Comparison of ENCODE assay signal across 8 cellular contexts in the genomic region with DNA sequence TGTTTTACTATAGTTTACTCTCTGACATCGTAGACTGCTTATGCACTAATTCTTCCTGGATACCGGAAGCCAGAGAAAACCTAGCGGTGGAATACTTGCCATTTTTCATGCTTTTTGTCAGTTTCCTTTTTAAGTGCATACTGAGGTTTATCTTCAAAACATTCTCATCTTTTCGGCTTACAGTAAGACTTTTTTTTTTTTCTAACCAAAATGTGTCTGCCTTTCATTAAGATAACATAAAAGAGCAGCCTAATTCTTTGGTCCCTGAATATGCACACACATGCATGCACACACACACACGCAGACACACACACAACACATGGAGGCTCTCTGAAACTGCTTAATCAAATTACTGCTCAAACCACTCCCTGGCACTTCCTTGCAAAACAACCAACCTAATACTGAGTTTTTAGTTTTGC. TPM values are rescaled to one million over a fixed set of nuclear protein-coding genes. Genes with fewer than 3 reads are reported as not detected.
DNase-seq lines count a peak whose midpoint lies in the region; ATAC-seq and TF ChIP-seq lines count a peak whose summit lies in the region.

No MANE protein-coding gene starts in this region.

- H3K4me3 ChIP-seq in Caco-2 (ENCODE audit: low read depth, low read length) = peak overlapping the region; percentile 67
- peak overlapping the region; percentile 72 for H3K4me3 ChIP-seq in MG63
- H3K4me3 ChIP-seq in naive thymus-derived CD4-positive, alpha-beta T cell (ENCODE audit: low read length) = peak overlapping the region; percentile 91

- no peak for TF ChIP-seq CTCF in Caco-2 (IDR thresholded peaks at IDR 0.05; ENCODE audit: insufficient read depth in 1 of 2, low read depth in 1 of 2, low read length in 1 of 2, severe bottlenecking in 1 of 2, unreplicated experiment in 1 of 2)
- TF ChIP-seq CTCF in chondrocyte (IDR thresholded peaks at IDR 0.05) = peak; percentile 43

- H3K9me3 Mint-ChIP-seq in Caco-2 (ENCODE audit: unreplicated experiment) (no peaks in the 10 kb centered on the region), chondrocyte (ENCODE audit: low read depth) (no peaks in the 10 kb centered on the region)
- no peaks in the 10 kb centered on the region for H3K9me3 Mint-ChIP-seq in naive thymus-derived CD4-positive, alpha-beta T cell

- H3K36me3 ChIP-seq in Caco-2 (ENCODE audit: control insufficient read depth, insufficient read depth, low read length) (no peaks in the 10 kb centered on the region), MG63 (no peaks in the 10 kb centered on the region; the same call in 1 of the 2 replicates)
- H3K36me3 ChIP-seq in naive thymus-derived CD4-positive, alpha-beta T cell (ENCODE audit: control insufficient read depth in 2 of 3, insufficient read depth in 3 of 3, low read length in 3 of 3) = no peaks in the 10 kb centered on the region

- no peak for ATAC-seq in naive thymus-derived CD4-positive, alpha-beta T cell
- ATAC-seq in HG02678 (IDR thresholded peaks at IDR 0.05; ENCODE audit: unreplicated experiment) (no peak), HG02981 (IDR thresholded peaks at IDR 0.05; ENCODE audit: unreplicated experiment) (no peak)

- H3K27ac Mint-ChIP-seq in Caco-2 (ENCODE audit: unreplicated experiment) = no peak overlapping the region
- peak overlapping the region; percentile 84 for H3K27ac Mint-ChIP-seq in chondrocyte (ENCODE audit: unreplicated experiment)
- H3K27ac Mint-ChIP-seq in naive thymus-derived CD4-positive, alpha-beta T cell = peak overlapping the region; percentile 7 to 88 (median 84)

- peak overlapping the region; percentile 31 for H3K27ac ChIP-seq in naive thymus-derived CD4-positive, alpha-beta T cell (ENCODE audit: low read depth, low read length)

- intact Hi-C loops in Caco-2 (cut with micrococcal nuclease; ENCODE audit: unreplicated experiment) = loop anchor here (2.0 kb wide), 1 partner anchor 35 kb away; no protein-coding TSS in a partner anchor
- intact Hi-C loops in naive thymus-derived CD4-positive, alpha-beta T cell (cut with micrococcal nuclease) = loop anchor here (1.0 to 5.0 kb wide), 4 partner anchors 34 to 387 kb away; a partner anchor contains a TSS

- H3K4me1 ChIP-seq in Caco-2 = peaks cover 12% of the 10 kb centered on the region
- H3K4me1 ChIP-seq in naive thymus-derived CD4-positive, alpha-beta T cell (ENCODE audit: control insufficient read depth in 2 of 2, insufficient read depth in 2 of 2, low read length in 2 of 2) = peaks cover 4 to 18% of the 10 kb centered on the region in 2 donors

- H3K27me3 ChIP-seq in Caco-2 (replicated peaks; ENCODE audit: control insufficient read depth, insufficient read depth, low read length) (no peaks in the 10 kb centered on the region), MG63 (no peaks in the 10 kb centered on the region)
- H3K27me3 ChIP-seq in naive thymus-derived CD4-positive, alpha-beta T cell (ENCODE audit: control insufficient read depth in 2 of 2, insufficient read depth in 2 of 2, low read length in 2 of 2) = no peaks in the 10 kb centered on the region

- H3K9me3 ChIP-seq in Caco-2 = no peaks in the 10 kb centered on the region
- H3K9me3 ChIP-seq in MG63 = no peaks in the 10 kb centered on the region
- H3K9me3 ChIP-seq in naive thymus-derived CD4-positive, alpha-beta T cell (ENCODE audit: control insufficient read depth in 2 of 3, low read length in 3 of 3) = no peaks in the 10 kb centered on the region

- H3K27me3 Mint-ChIP-seq in Caco-2 (ENCODE audit: insufficient read depth, unreplicated experiment) = no peaks in the 10 kb centered on the region
- no peaks in the 10 kb centered on the region for H3K27me3 Mint-ChIP-seq in chondrocyte (ENCODE audit: low read depth)
- H3K27me3 Mint-ChIP-seq in naive thymus-derived CD4-positive, alpha-beta T cell = no peaks in the 10 kb centered on the region

- POLR2A ChIA-PET in Caco-2 (lab: Charles Lee) = no interaction called here
- POLR2A ChIA-PET in naive thymus-derived CD4-positive, alpha-beta T cell (lab: Charles Lee) = interaction anchor here (0.8 to 1.0 kb wide), 3 partner anchors 35 to 138 kb away, joined by 4 to 6 read pairs (median 5); a partner anchor contains a TSS

- H3K4me1 Mint-ChIP-seq in Caco-2 (ENCODE audit: low read depth, unreplicated experiment) = peaks cover 13% of the 10 kb centered on the region
- H3K4me1 Mint-ChIP-seq in chondrocyte (ENCODE audit: low read depth) = peaks cover 43% of the 10 kb centered on the region
- peaks cover 23 to 61% (median 52%) of the 10 kb centered on the region in 7 donors for H3K4me1 Mint-ChIP-seq in naive thymus-derived CD4-positive, alpha-beta T cell

- DNase-seq in Caco-2 (no peak), MG63 (no peak), chondrocyte (ENCODE audit: low spot score) (no peak), SW 1271 (lab: John Stamatoyannopoulos, UW) (no peak), NCI-H524 (lab: John Stamatoyannopoulos, UW) (no peak)
- peak in 6 of 9 donors; percentile 9 to 39 (median 24) for DNase-seq in naive thymus-derived CD4-positive, alpha-beta T cell

- no TSS peak for BruUV-seq in Caco-2 (replicated peaks; lab: Mats Ljungman, UMichigan)

- H3K36me3 Mint-ChIP-seq in Caco-2 (ENCODE audit: insufficient read depth, unreplicated experiment) (peaks cover 7% of the 10 kb centered on the region), chondrocyte (ENCODE audit: low read depth) (no peaks in the 10 kb centered on the region)
- peaks cover 0 to 11% (median 5%) of the 10 kb centered on the region in 5 donors for H3K36me3 Mint-ChIP-seq in naive thymus-derived CD4-positive, alpha-beta T cell

- H3K4me3 Mint-ChIP-seq in Caco-2 (ENCODE audit: unreplicated experiment) (peak overlapping the region; percentile 88), chondrocyte (ENCODE audit: unreplicated experiment) (peak overlapping the region; percentile 92)
- H3K4me3 Mint-ChIP-seq in naive thymus-derived CD4-positive, alpha-beta T cell = peak overlapping the region; percentile 85 to 98 (median 92)

- CTCF ChIA-PET in Caco-2 (lab: Charles Lee) = no interaction called here
- CTCF ChIA-PET in naive thymus-derived CD4-positive, alpha-beta T cell (lab: Charles Lee) = no interaction called here

RNA-seq across cellular contexts. Expression of a gene that starts 1.3 kb away (rescaled TPM):
- total RNA-seq in Caco-2 (2022) (19.0 TPM in 2 replicates), chondrocyte (17.5 to 22.8 TPM (median 20.4 TPM) in 3 replicates)
- 3.9 and 6.0 TPM in 2 replicates for total RNA-seq in MG63 (2014; rRNA removed; shearing (Covaris generic); ENCODE audit: low replicate concordance)
- total RNA-seq in naive thymus-derived CD4-positive, alpha-beta T cell = 10 to 100 TPM; 16.8 to 37.6 (median 24.4) TPM
- 1 to 10 TPM; 5.1 to 6.7 TPM for polyA plus RNA-seq in naive thymus-derived CD4-positive, alpha-beta T cell

Comparison
In these comparisons a context has a peak if more than half of its experiments do, and no peak if none do; other contexts are left out.
1. DNase-seq: peak in naive thymus-derived CD4-positive, alpha-beta T cell (6 of 9); none in Caco-2 (0 of 2), MG63 (single experiment), chondrocyte (single experiment), SW 1271 (0 of 2) and NCI-H524 (0 of 2).
2. Peak in every context shown above with its lines, with median percentiles within 50 percentile points of each other: H3K4me3 ChIP-seq and H3K4me3 Mint-ChIP-seq.